Comparison of ENCODE assay signal across 17 cellular contexts in the genomic region with DNA sequence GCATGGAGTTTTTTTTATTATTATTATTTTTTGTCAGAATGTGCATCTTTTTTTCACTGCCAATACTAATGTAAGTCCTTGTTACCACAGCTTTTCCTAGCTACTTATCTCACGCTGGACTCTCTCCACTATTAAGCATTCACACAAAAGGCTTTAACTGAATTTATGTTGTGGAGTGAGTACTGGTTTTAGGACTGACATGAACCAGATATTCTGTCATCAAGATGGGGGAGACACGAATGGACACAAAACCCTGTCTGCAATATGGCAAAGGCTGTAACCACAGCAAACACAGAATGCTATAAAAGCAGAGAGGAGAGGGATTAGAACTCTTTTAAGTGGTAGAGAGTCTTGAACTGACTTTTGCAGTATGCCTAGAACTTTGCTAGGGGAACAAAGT.
DNase-seq lines count a peak whose midpoint lies in the region; ATAC-seq, FAIRE-seq and TF ChIP-seq lines count a peak whose summit lies in the region.
"Had no signal": no experiment of that assay in that cellular context is flagged by ENCODE, and none has a peak within 500 bp of the region (broad histone marks: within the 10 kb centered on the region; RNA-seq: fewer than 3 reads in every experiment).

No MANE protein-coding gene starts in this region.

- no peaks in the 10 kb centered on the region for H3K9me2 ChIP-seq in Loucy (replicated peaks; ENCODE audit: low read depth, low read length)

- H3K36me3 Mint-ChIP-seq in stimulated activated naive B cell treated with anti-CD40 and anti-IgM and Interleukin-4, amounts not matched to agents 10 μg/mL and 1 μg/mL and 100 μg/mL, for 72 hours = no peaks in the 10 kb centered on the region
- no peaks in the 10 kb centered on the region for H3K36me3 Mint-ChIP-seq in activated T-helper 1 cell treated with anti-CD3 and anti-CD28 coated beads, Interleukin-12 subunit alpha, Interleukin-12 subunit beta, Interleukin-2, Interleukin-4 antibody, amounts not matched to agents 30 ng/mL and 10 ng/mL and 1 ng/mL, durations not matched to agents 14 hours and 24 hours and 36 hours (ENCODE audit: low read depth)

- H3K27ac Mint-ChIP-seq in stimulated activated naive B cell treated with anti-CD40 and anti-IgM and Interleukin-4, amounts not matched to agents 10 μg/mL and 1 μg/mL and 100 μg/mL, for 72 hours = no peak overlapping the region
- no peak overlapping the region for H3K27ac Mint-ChIP-seq in activated T-helper 1 cell treated with anti-CD3 and anti-CD28 coated beads, Interleukin-12 subunit alpha, Interleukin-12 subunit beta, Interleukin-2, Interleukin-4 antibody, amounts not matched to agents 30 ng/mL and 10 ng/mL and 1 ng/mL, durations not matched to agents 14 hours and 24 hours and 36 hours

- H3K4me1 Mint-ChIP-seq in stimulated activated naive B cell treated with anti-CD40 and anti-IgM and Interleukin-4, amounts not matched to agents 10 μg/mL and 1 μg/mL and 100 μg/mL, for 72 hours = peaks cover 3 to 5% of the 10 kb centered on the region in 2 donors
- peaks cover 14% of the 10 kb centered on the region for H3K4me1 Mint-ChIP-seq in activated T-helper 1 cell treated with anti-CD3 and anti-CD28 coated beads, Interleukin-12 subunit alpha, Interleukin-12 subunit beta, Interleukin-2, Interleukin-4 antibody, amounts not matched to agents 30 ng/mL and 10 ng/mL and 1 ng/mL, durations not matched to agents 14 hours and 24 hours and 36 hours (ENCODE audit: low read depth)

- no peaks in the 10 kb centered on the region for H3K27me3 Mint-ChIP-seq in stimulated activated naive B cell treated with anti-CD40 and anti-IgM and Interleukin-4, amounts not matched to agents 10 μg/mL and 1 μg/mL and 100 μg/mL, for 72 hours
- no peaks in the 10 kb centered on the region for H3K27me3 Mint-ChIP-seq in activated T-helper 1 cell treated with anti-CD3 and anti-CD28 coated beads, Interleukin-12 subunit alpha, Interleukin-12 subunit beta, Interleukin-2, Interleukin-4 antibody, amounts not matched to agents 30 ng/mL and 10 ng/mL and 1 ng/mL, durations not matched to agents 14 hours and 24 hours and 36 hours (ENCODE audit: insufficient read depth)

- no peaks in the 10 kb centered on the region for H3K27me3 ChIP-seq in Loucy (ENCODE audit: insufficient read depth, low read length, poor library complexity, severe bottlenecking)
- no peaks in the 10 kb centered on the region for H3K27me3 ChIP-seq in parathyroid adenoma (ENCODE audit: control insufficient read depth, insufficient read depth, low read length)
- no peaks in the 10 kb centered on the region for H3K27me3 ChIP-seq in small intestine (ENCODE audit: control insufficient read depth in 2 of 2, insufficient read depth in 2 of 2, low read length in 2 of 2)

- TF ChIP-seq CTCF in Loucy (conservative IDR thresholded peaks at IDR 0.05; ENCODE audit: low read length) (no peak), parathyroid adenoma (IDR thresholded peaks at IDR 0.05) (no peak)

- intact Hi-C loops in activated T-helper 1 cell treated with anti-CD3 and anti-CD28 coated beads, Interleukin-12 subunit alpha, Interleukin-12 subunit beta, Interleukin-2, Interleukin-4 antibody, amounts not matched to agents 30 ng/mL and 10 ng/mL and 1 ng/mL, durations not matched to agents 14 hours and 24 hours and 36 hours (cut with micrococcal nuclease) = loop anchor here (5.0 kb wide), 2 partner anchors 197 to 472 kb away; no protein-coding TSS in a partner anchor

- H3K27ac ChIP-seq in parathyroid adenoma = peak overlapping the region; percentile 98
- H3K27ac ChIP-seq in small intestine (ENCODE audit: low read depth in 1 of 2, low read length in 1 of 2) = no peak overlapping the region
- H3K27ac ChIP-seq: HL-60 had no signal

- no peaks in the 10 kb centered on the region for H3F3A ChIP-seq in Loucy (ENCODE audit: low read depth)

- no peak for ATAC-seq in stimulated activated naive B cell treated with anti-CD40 and anti-IgM and Interleukin-4, amounts not matched to agents 10 μg/mL and 1 μg/mL and 100 μg/mL, for 72 hours (replicated peaks)
- ATAC-seq: PC-3 had no signal

- FAIRE-seq in small intestine (lab: Jason Lieb, UNC) = no peak

- no peaks in the 10 kb centered on the region for H3K79me2 ChIP-seq in Loucy (ENCODE audit: insufficient read depth, low read length)
- H3K79me2 ChIP-seq in parathyroid adenoma = peaks cover 75% of the 10 kb centered on the region

- peak; percentile 20 for DNase-seq in ELF-1 (ENCODE audit: low read depth, low spot score)
- DNase-seq in islet precursor cell = peak; percentile 62
- DNase-seq in small intestine = no peak
- no peak for DNase-seq in stimulated activated naive B cell treated with anti-CD40 and anti-IgM and Interleukin-4, amounts not matched to agents 10 μg/mL and 1 μg/mL and 100 μg/mL, for 72 hours
- no peak for DNase-seq in activated T-helper 1 cell treated with anti-CD3 and anti-CD28 coated beads, Interleukin-12 subunit alpha, Interleukin-12 subunit beta, Interleukin-2, Interleukin-4 antibody, amounts not matched to agents 30 ng/mL and 10 ng/mL and 1 ng/mL, durations not matched to agents 14 hours and 24 hours and 36 hours (ENCODE audit: low spot score)
- DNase-seq: ACHN, AML-193, Calu3, NCI-H1417 treated with DMSO at 0.1 percent for 48 hours, NCI-H1930, NCI-H2171, NCI-H748 treated with DMSO at 0.1 percent for 48 hours, PC-3 had no signal

- peak overlapping the region; percentile 1 for H3K4me2 ChIP-seq in Loucy (ENCODE audit: low read depth, low read length, poor library complexity, severe bottlenecking)
- no peak overlapping the region for H3K4me2 ChIP-seq in parathyroid adenoma (ENCODE audit: low read length)

- peak overlapping the region; percentile 1; the same call in 1 of the 2 replicates for H2AFZ ChIP-seq in Loucy (ENCODE audit: low read length)
- peak overlapping the region; percentile 7 for H2AFZ ChIP-seq in parathyroid adenoma

- no peaks in the 10 kb centered on the region for H3K9me3 Mint-ChIP-seq in stimulated activated naive B cell treated with anti-CD40 and anti-IgM and Interleukin-4, amounts not matched to agents 10 μg/mL and 1 μg/mL and 100 μg/mL, for 72 hours
- H3K9me3 Mint-ChIP-seq in activated T-helper 1 cell treated with anti-CD3 and anti-CD28 coated beads, Interleukin-12 subunit alpha, Interleukin-12 subunit beta, Interleukin-2, Interleukin-4 antibody, amounts not matched to agents 30 ng/mL and 10 ng/mL and 1 ng/mL, durations not matched to agents 14 hours and 24 hours and 36 hours = peaks cover 4% of the 10 kb centered on the region

- 88 to 89% (median 88%) methylated on average over 2 of the region's 2 CpGs for WGBS in small intestine, 3 donors

- no peaks in the 10 kb centered on the region for H4K20me1 ChIP-seq in Loucy (ENCODE audit: insufficient read depth, low read length, poor library complexity, severe bottlenecking)

- no peaks in the 10 kb centered on the region for H3K9me3 ChIP-seq in Loucy (ENCODE audit: insufficient read depth, low read depth, low read length)
- no peaks in the 10 kb centered on the region for H3K9me3 ChIP-seq in parathyroid adenoma (ENCODE audit: control insufficient read depth, low read length)
- H3K9me3 ChIP-seq in small intestine (ENCODE audit: control insufficient read depth, low read depth) = no peaks in the 10 kb centered on the region
- H3K9me3 ChIP-seq: HAP-1 had no signal

- H3K36me3 ChIP-seq in Loucy (ENCODE audit: insufficient read depth, low read length) = no peaks in the 10 kb centered on the region
- H3K36me3 ChIP-seq in parathyroid adenoma (ENCODE audit: control insufficient read depth, insufficient read depth, low read length) = no peaks in the 10 kb centered on the region
- no peaks in the 10 kb centered on the region for H3K36me3 ChIP-seq in small intestine (ENCODE audit: control insufficient read depth in 2 of 2, insufficient read depth in 2 of 2, low read length in 2 of 2)
- H3K36me3 ChIP-seq: HAP-1 had no signal

- H3K4me3 Mint-ChIP-seq in stimulated activated naive B cell treated with anti-CD40 and anti-IgM and Interleukin-4, amounts not matched to agents 10 μg/mL and 1 μg/mL and 100 μg/mL, for 72 hours = no peak overlapping the region
- no peak overlapping the region for H3K4me3 Mint-ChIP-seq in activated T-helper 1 cell treated with anti-CD3 and anti-CD28 coated beads, Interleukin-12 subunit alpha, Interleukin-12 subunit beta, Interleukin-2, Interleukin-4 antibody, amounts not matched to agents 30 ng/mL and 10 ng/mL and 1 ng/mL, durations not matched to agents 14 hours and 24 hours and 36 hours

- H3K4me3 ChIP-seq in Loucy (ENCODE audit: low read length, poor library complexity, severe bottlenecking) (no peak overlapping the region), parathyroid adenoma (ENCODE audit: low read depth, low read length) (no peak overlapping the region), small intestine (ENCODE audit: low read depth in 1 of 2, low read length in 2 of 2) (no peak overlapping the region)
- H3K4me3 ChIP-seq: HAP-1 had no signal

- H3K9ac ChIP-seq in Loucy (ENCODE audit: low read depth, low read length, poor library complexity, severe bottlenecking) (no peak overlapping the region), parathyroid adenoma (peak overlapping the region; percentile 69)

- H3K4me1 ChIP-seq in Loucy (ENCODE audit: insufficient read depth, low read length, poor library complexity, severe bottlenecking) (peaks cover 31% of the 10 kb centered on the region), parathyroid adenoma (peaks cover 33% of the 10 kb centered on the region), small intestine (ENCODE audit: control insufficient read depth in 2 of 2, insufficient read depth in 1 of 2, low read depth in 1 of 2, low read length in 1 of 2) (no peaks in the 10 kb centered on the region)

Comparison
In these comparisons a context has a peak if more than half of its experiments do, and no peak if none do; other contexts are left out.
1. DNase-seq: peak in ELF-1 (single experiment) and islet precursor cell (single experiment); none in small intestine (single experiment), stimulated activated naive B cell treated with anti-CD40 and anti-IgM and Interleukin-4, amounts not matched to agents 10 μg/mL and 1 μg/mL and 100 μg/mL, for 72 hours (single experiment) and activated T-helper 1 cell treated with anti-CD3 and anti-CD28 coated beads, Interleukin-12 subunit alpha, Interleukin-12 subunit beta, Interleukin-2, Interleukin-4 antibody, amounts not matched to agents 30 ng/mL and 10 ng/mL and 1 ng/mL, durations not matched to agents 14 hours and 24 hours and 36 hours (single experiment).